8 cellular contexts compared by ENCODE assay signal in the genomic region with DNA sequence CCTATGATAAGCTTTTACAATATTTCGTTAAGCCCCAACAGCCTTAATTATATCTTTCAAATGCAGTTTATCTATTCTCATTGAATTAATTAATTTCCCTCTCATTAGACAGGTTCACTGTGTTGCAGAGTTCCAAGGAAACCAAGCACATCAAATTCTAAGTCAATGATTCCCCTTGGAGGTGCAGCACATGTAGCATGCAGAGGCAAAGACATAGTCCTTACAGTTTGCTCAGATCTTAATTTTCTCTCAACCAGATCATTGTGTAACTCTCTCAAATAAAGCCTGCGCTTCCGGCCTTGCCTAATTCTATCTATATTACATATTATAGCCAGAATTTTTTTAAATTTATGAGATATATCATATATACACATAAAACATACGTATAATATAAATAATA.
"Had no signal": no experiment of that assay in that cellular context is flagged by ENCODE, and none has a peak within 500 bp of the region (broad histone marks: within the 10 kb centered on the region; RNA-seq: fewer than 3 reads in every experiment).

No MANE protein-coding gene starts in this region.

- DNase-seq: GDM1, GF-D8 had no signal

- H3K4me3 ChIP-seq: GM12878 had no signal

- FAIRE-seq: G401.6, GM12878, GM12891, GM12892, GM18507, GM19239 had no signal

- ATAC-seq: GM12878 had no signal
